ENCODE assay signal across 1 cellular context in genomic region chr1:167714851-167715652, GRCh38.
TF ChIP-seq lines count a peak whose summit lies in the region.

No MANE protein-coding gene starts in this region.

TF ChIP-seq in HepG2, 621 proteins besides CTCF, POLR2A, EP300 and RAD21 (continued from another document and continues in another):
- TF ChIP-seq, protein P1, sequence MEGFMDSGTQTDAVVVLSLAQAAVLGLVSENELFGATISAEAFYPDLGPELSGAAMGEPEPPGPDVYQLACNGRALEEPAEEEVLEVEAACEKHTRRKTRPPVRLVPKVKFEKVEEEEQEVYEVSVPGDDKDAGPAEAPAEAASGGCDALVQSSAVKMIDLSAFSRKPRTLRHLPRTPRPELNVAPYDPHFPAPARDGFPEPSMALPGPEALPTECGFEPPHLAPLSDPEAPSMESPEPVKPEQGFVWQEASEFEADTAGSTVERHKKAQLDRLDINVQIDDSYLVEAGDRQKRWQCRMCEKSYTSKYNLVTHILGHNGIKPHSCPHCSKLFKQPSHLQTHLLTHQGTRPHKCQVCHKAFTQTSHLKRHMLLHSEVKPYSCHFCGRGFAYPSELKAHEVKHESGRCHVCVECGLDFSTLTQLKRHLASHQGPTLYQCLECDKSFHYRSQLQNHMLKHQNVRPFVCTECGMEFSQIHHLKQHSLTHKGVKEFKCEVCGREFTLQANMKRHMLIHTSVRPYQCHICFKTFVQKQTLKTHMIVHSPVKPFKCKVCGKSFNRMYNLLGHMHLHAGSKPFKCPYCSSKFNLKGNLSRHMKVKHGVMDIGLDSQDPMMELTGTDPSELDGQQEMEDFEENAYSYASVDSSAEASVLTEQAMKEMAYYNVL (CRISPR knock-in tag; IDR thresholded peaks at IDR 0.05; ENCODE audit: borderline replicate concordance): no peak; the same call in 1 of the 2 replicates
- TF ChIP-seq PCBP2 (optimal IDR thresholded peaks at IDR 0.05; ENCODE audit: low read depth, low read length, poor library complexity, severe bottlenecking) (no peak), ZNF260 (CRISPR knock-in tag; IDR thresholded peaks at IDR 0.05; ENCODE audit: borderline replicate concordance, low read depth) (no peak), KDM1A (CRISPR knock-in tag; IDR thresholded peaks at IDR 0.05) (peak; percentile 65; the same call in 1 of the 2 replicates), MAFF (IDR thresholded peaks at IDR 0.05; ENCODE audit: low read depth, low read length) (no peak), ZNF616 (CRISPR knock-in tag; IDR thresholded peaks at IDR 0.05; ENCODE audit: low read depth) (no peak), SNAPC2 (CRISPR knock-in tag; IDR thresholded peaks at IDR 0.05) (no peak), ZSCAN9 (CRISPR knock-in tag; IDR thresholded peaks at IDR 0.05; ENCODE audit: borderline replicate concordance) (peak; percentile 60; the same call in 1 of the 2 replicates), SYNCRIP (IDR thresholded peaks at IDR 0.05; ENCODE audit: insufficient read depth, low read depth, low read length) (no peak), ZNF816 (CRISPR knock-in tag; IDR thresholded peaks at IDR 0.05; ENCODE audit: borderline replicate concordance) (no peak), DPF2 (CRISPR knock-in tag; IDR thresholded peaks at IDR 0.05; ENCODE audit: borderline replicate concordance, low read depth) (no peak), ZNF629 (CRISPR knock-in tag; conservative IDR thresholded peaks at IDR 0.05) (peak; percentile 68; the same call in 1 of the 2 replicates), ZNF780A (CRISPR knock-in tag; IDR thresholded peaks at IDR 0.05) (no peak), ZNF350 (CRISPR knock-in tag; IDR thresholded peaks at IDR 0.05; ENCODE audit: borderline replicate concordance, low read depth) (no peak; the same call in 1 of the 2 replicates), ZNF557 (CRISPR knock-in tag; IDR thresholded peaks at IDR 0.05) (no peak), AHDC1 (CRISPR knock-in tag; IDR thresholded peaks at IDR 0.05; ENCODE audit: borderline replicate concordance) (no peak), EED (CRISPR knock-in tag; IDR thresholded peaks at IDR 0.05) (no peak), REL (CRISPR knock-in tag; conservative IDR thresholded peaks at IDR 0.05) (no peak), GZF1 (CRISPR knock-in tag; IDR thresholded peaks at IDR 0.05) (no peak), HNRNPL (IDR thresholded peaks at IDR 0.05; ENCODE audit: low read depth, low read length) (no peak), PREB (CRISPR knock-in tag; IDR thresholded peaks at IDR 0.05) (no peak), SMC3 (IDR thresholded peaks at IDR 0.05; ENCODE audit: low read length) (0 out of 2 replicates have a peak, but pooled peaks have one; percentile 16), ZFY (CRISPR knock-in tag; IDR thresholded peaks at IDR 0.05) (no peak), HNF4G (IDR thresholded peaks at IDR 0.05; ENCODE audit: borderline replicate concordance, low read depth, low read length) (no peak), HNF4G (CRISPR knock-in tag; IDR thresholded peaks at IDR 0.05; ENCODE audit: borderline replicate concordance, low read depth) (no peak), JUNB (CRISPR knock-in tag; IDR thresholded peaks at IDR 0.05; ENCODE audit: borderline replicate concordance) (no peak), CBX1 (IDR thresholded peaks at IDR 0.05; ENCODE audit: low read depth) (peak; percentile 58), CCDC6 (CRISPR knock-in tag; IDR thresholded peaks at IDR 0.05) (peak; percentile 58), TSC22D2 (CRISPR knock-in tag; IDR thresholded peaks at IDR 0.05; ENCODE audit: borderline replicate concordance) (peak; percentile 88; the same call in 1 of the 2 replicates), ZNF343 (CRISPR knock-in tag; IDR thresholded peaks at IDR 0.05) (no peak), NR2F2 (IDR thresholded peaks at IDR 0.05; ENCODE audit: borderline replicate concordance, low read depth) (peak; percentile 22; the same call in 1 of the 2 replicates), CENPX (CRISPR knock-in tag; IDR thresholded peaks at IDR 0.05) (no peak), ZNF660 (CRISPR knock-in tag; IDR thresholded peaks at IDR 0.05; ENCODE audit: borderline replicate concordance, low read depth) (no peak), ADNP (CRISPR knock-in tag; IDR thresholded peaks at IDR 0.05) (no peak), RFX5 (IDR thresholded peaks at IDR 0.05; ENCODE audit: low read depth, low read length) (no peak), ZBTB4 (CRISPR knock-in tag; IDR thresholded peaks at IDR 0.05; ENCODE audit: borderline replicate concordance) (no peak), NRL (CRISPR knock-in tag; IDR thresholded peaks at IDR 0.05; ENCODE audit: borderline replicate concordance) (no peak), NKX3-1 (CRISPR knock-in tag; IDR thresholded peaks at IDR 0.05) (no peak; the same call in 1 of the 2 replicates), ZNF607 (CRISPR knock-in tag; IDR thresholded peaks at IDR 0.05; ENCODE audit: borderline replicate concordance) (no peak), ZNF326 (CRISPR knock-in tag; IDR thresholded peaks at IDR 0.05; ENCODE audit: borderline replicate concordance) (no peak), KAT2B (IDR thresholded peaks at IDR 0.05; ENCODE audit: borderline replicate concordance, low read depth, low read length) (no peak), ZBTB3 (CRISPR knock-in tag; IDR thresholded peaks at IDR 0.05; ENCODE audit: borderline replicate concordance, low read depth) (peak; percentile 11; the same call in 1 of the 2 replicates), SMAD9 (CRISPR knock-in tag; IDR thresholded peaks at IDR 0.05) (no peak), ZNF441 (CRISPR knock-in tag; IDR thresholded peaks at IDR 0.05; ENCODE audit: borderline replicate concordance) (peak; percentile 79; the same call in 1 of the 2 replicates)
- TF ChIP-seq, protein P2, sequence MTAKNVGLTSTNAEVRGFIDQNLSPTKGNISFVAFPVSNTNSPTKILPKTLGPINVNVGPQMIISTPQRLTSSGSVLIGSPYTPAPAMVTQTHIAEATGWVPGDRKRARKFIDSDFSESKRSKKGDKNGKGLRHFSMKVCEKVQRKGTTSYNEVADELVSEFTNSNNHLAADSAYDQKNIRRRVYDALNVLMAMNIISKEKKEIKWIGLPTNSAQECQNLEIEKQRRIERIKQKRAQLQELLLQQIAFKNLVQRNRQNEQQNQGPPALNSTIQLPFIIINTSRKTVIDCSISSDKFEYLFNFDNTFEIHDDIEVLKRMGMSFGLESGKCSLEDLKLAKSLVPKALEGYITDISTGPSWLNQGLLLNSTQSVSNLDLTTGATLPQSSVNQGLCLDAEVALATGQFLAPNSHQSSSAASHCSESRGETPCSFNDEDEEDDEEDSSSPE (CRISPR knock-in tag; IDR thresholded peaks at IDR 0.05): no peak; the same call in 1 of the 2 replicates
- TF ChIP-seq, protein P3, sequence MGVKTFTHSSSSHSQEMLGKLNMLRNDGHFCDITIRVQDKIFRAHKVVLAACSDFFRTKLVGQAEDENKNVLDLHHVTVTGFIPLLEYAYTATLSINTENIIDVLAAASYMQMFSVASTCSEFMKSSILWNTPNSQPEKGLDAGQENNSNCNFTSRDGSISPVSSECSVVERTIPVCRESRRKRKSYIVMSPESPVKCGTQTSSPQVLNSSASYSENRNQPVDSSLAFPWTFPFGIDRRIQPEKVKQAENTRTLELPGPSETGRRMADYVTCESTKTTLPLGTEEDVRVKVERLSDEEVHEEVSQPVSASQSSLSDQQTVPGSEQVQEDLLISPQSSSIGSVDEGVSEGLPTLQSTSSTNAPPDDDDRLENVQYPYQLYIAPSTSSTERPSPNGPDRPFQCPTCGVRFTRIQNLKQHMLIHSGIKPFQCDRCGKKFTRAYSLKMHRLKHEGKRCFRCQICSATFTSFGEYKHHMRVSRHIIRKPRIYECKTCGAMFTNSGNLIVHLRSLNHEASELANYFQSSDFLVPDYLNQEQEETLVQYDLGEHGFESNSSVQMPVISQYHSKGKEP (CRISPR knock-in tag; IDR thresholded peaks at IDR 0.05): no peak
- TF ChIP-seq, protein P4, sequence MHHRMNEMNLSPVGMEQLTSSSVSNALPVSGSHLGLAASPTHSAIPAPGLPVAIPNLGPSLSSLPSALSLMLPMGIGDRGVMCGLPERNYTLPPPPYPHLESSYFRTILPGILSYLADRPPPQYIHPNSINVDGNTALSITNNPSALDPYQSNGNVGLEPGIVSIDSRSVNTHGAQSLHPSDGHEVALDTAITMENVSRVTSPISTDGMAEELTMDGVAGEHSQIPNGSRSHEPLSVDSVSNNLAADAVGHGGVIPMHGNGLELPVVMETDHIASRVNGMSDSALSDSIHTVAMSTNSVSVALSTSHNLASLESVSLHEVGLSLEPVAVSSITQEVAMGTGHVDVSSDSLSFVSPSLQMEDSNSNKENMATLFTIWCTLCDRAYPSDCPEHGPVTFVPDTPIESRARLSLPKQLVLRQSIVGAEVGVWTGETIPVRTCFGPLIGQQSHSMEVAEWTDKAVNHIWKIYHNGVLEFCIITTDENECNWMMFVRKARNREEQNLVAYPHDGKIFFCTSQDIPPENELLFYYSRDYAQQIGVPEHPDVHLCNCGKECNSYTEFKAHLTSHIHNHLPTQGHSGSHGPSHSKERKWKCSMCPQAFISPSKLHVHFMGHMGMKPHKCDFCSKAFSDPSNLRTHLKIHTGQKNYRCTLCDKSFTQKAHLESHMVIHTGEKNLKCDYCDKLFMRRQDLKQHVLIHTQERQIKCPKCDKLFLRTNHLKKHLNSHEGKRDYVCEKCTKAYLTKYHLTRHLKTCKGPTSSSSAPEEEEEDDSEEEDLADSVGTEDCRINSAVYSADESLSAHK (CRISPR knock-in tag; IDR thresholded peaks at IDR 0.05; ENCODE audit: borderline replicate concordance): no peak
- TF ChIP-seq, protein P5, sequence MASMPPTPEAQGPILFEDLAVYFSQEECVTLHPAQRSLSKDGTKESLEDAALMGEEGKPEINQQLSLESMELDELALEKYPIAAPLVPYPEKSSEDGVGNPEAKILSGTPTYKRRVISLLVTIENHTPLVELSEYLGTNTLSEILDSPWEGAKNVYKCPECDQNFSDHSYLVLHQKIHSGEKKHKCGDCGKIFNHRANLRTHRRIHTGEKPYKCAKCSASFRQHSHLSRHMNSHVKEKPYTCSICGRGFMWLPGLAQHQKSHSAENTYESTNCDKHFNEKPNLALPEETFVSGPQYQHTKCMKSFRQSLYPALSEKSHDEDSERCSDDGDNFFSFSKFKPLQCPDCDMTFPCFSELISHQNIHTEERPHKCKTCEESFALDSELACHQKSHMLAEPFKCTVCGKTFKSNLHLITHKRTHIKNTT (CRISPR knock-in tag; IDR thresholded peaks at IDR 0.05): no peak
